Comparison of ENCODE assay signal across 14 cellular contexts in the genomic region with DNA sequence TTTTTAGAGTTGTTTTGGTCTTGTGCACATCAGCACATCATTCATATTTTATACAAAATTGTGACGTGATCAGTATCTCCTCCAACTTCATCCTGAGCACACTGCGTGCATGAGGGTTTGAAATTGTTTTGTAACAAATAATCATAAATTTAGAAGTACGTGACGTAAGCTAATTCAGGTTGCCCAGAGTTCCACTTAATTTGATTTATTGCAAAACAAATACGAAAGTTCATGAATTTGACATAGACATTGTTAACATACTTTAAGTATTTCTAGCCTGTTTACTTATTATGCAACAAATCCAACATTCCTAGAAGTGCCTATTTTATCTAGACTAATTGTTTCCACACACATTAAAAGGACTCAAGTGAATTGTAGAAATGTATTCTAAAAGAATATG. TPM values are rescaled to one million over a fixed set of nuclear protein-coding genes. Genes with fewer than 3 reads are reported as not detected.
DNase-seq lines count a peak whose midpoint lies in the region; ATAC-seq and TF ChIP-seq lines count a peak whose summit lies in the region.
"Had no signal": no experiment of that assay in that cellular context is flagged by ENCODE, and none has a peak within 500 bp of the region (broad histone marks: within the 10 kb centered on the region; RNA-seq: fewer than 3 reads in every experiment).

No MANE protein-coding gene starts in this region.

- H3K27ac ChIP-seq in right cardiac atrium (ENCODE audit: low read length): peak overlapping the region; percentile 45
- H3K27ac ChIP-seq in stomach: peak overlapping the region in 4 of 5 donors; percentile 70 to 84 (median 76)
- H3K27ac ChIP-seq: hepatocyte had no signal

- no peak for TF ChIP-seq EP300 in stomach (IDR thresholded peaks at IDR 0.05)

- no peaks in the 10 kb centered on the region for H3K27me3 Mint-ChIP-seq in activated T-helper 17 cell treated with anti-CD3 and anti-CD28 coated beads, Interleukin-2, amount 50 U/mL, for 72 hours
- H3K27me3 Mint-ChIP-seq: activated CD4-positive, alpha-beta memory T cell treated with anti-CD3 and anti-CD28 coated beads, Interleukin-2, amount 10 ng/mL, durations not matched to agents 7 days and 5 days; activated naive CD8-positive, alpha-beta T cell treated with anti-CD3 and anti-CD28 coated beads, Interleukin-2, amount 10 ng/mL, durations not matched to agents 7 days and 5 days; stimulated activated naive CD8-positive, alpha-beta T cell treated with anti-CD3 and anti-CD28 coated beads, Interleukin-15, amount 100 ng/mL, for 72 hours had no signal

- peak; percentile 83 for DNase-seq in GM04503 (ENCODE audit: low read depth)
- DNase-seq in right cardiac atrium: no peak
- DNase-seq in stomach: no peak
- DNase-seq in NCI-H1105 treated with DMSO at 0.1 percent for 48 hours (lab: John Stamatoyannopoulos, UW): no peak
- no peak for DNase-seq in hippocampal formation (lab: John Stamatoyannopoulos, UW)
- DNase-seq: activated CD4-positive, alpha-beta memory T cell treated with anti-CD3 and anti-CD28 coated beads, Interleukin-2, amount 10 ng/mL, durations not matched to agents 7 days and 5 days; activated naive CD8-positive, alpha-beta T cell treated with anti-CD3 and anti-CD28 coated beads, Interleukin-2, amount 10 ng/mL, durations not matched to agents 7 days and 5 days; DMS 273 treated with DMSO at 0.1 percent for 48 hours; posterior cingulate gyrus; stimulated activated CD4-positive, alpha-beta T cell treated with anti-CD3 and anti-CD28 coated beads, Interleukin-4, amount 100 ng/mL, for 24 hours; stimulated activated naive CD8-positive, alpha-beta T cell treated with anti-CD3 and anti-CD28 coated beads, Interleukin-15, amount 100 ng/mL, for 72 hours had no signal

- H3K27me3 ChIP-seq in right cardiac atrium (ENCODE audit: control insufficient read depth, insufficient read depth) (no peaks in the 10 kb centered on the region), stomach (peaks cover 0 to 7% (median 0%) of the 10 kb centered on the region in 3 donors)
- H3K27me3 ChIP-seq: hepatocyte had no signal

- H3K4me1 Mint-ChIP-seq in activated T-helper 17 cell treated with anti-CD3 and anti-CD28 coated beads, Interleukin-2, amount 50 U/mL, for 72 hours: peaks cover 6% of the 10 kb centered on the region

- no peak for TF ChIP-seq POLR2A in stomach (IDR thresholded peaks at IDR 0.05)

- peak overlapping the region; percentile 20 for H3K27ac Mint-ChIP-seq in activated T-helper 17 cell treated with anti-CD3 and anti-CD28 coated beads, Interleukin-2, amount 50 U/mL, for 72 hours
- H3K27ac Mint-ChIP-seq: activated CD4-positive, alpha-beta memory T cell treated with anti-CD3 and anti-CD28 coated beads, Interleukin-2, amount 10 ng/mL, durations not matched to agents 7 days and 5 days; activated naive CD8-positive, alpha-beta T cell treated with anti-CD3 and anti-CD28 coated beads, Interleukin-2, amount 10 ng/mL, durations not matched to agents 7 days and 5 days; stimulated activated naive CD8-positive, alpha-beta T cell treated with anti-CD3 and anti-CD28 coated beads, Interleukin-15, amount 100 ng/mL, for 72 hours had no signal

- peaks cover 3% of the 10 kb centered on the region for H3K4me1 ChIP-seq in right cardiac atrium (ENCODE audit: control insufficient read depth, insufficient read depth, low read length)
- H3K4me1 ChIP-seq in stomach: peaks cover 0 to 24% (median 19%) of the 10 kb centered on the region in 4 donors

- 50% methylated on average over 5 of the region's 5 CpGs for WGBS in right cardiac atrium
- WGBS in stomach, 5 donors: 24 to 51% (median 34%) methylated on average over 5 of the region's 5 CpGs

- H3K36me3 Mint-ChIP-seq in activated T-helper 17 cell treated with anti-CD3 and anti-CD28 coated beads, Interleukin-2, amount 50 U/mL, for 72 hours (ENCODE audit: low read depth): no peaks in the 10 kb centered on the region
- H3K36me3 Mint-ChIP-seq: activated naive CD8-positive, alpha-beta T cell treated with anti-CD3 and anti-CD28 coated beads, Interleukin-2, amount 10 ng/mL, durations not matched to agents 7 days and 5 days had no signal

- H3K36me3 ChIP-seq in stomach: peaks cover 0 to 18% (median 13%) of the 10 kb centered on the region in 4 donors

- intact Hi-C loops in right cardiac atrium (cut with DNase I): loop anchor here in 1 of 4 donors (10.0 kb wide), 1 partner anchor 178 kb away; no protein-coding TSS in a partner anchor
- intact Hi-C loops in stomach (cut with DNase I; ENCODE audit: low total_unique reads): no loop called here

- H3K4me3 ChIP-seq in right cardiac atrium (ENCODE audit: low read length) (no peak overlapping the region), stomach (no peak overlapping the region)
- H3K4me3 ChIP-seq: hepatocyte had no signal

- no peaks in the 10 kb centered on the region for H3K9me3 Mint-ChIP-seq in activated T-helper 17 cell treated with anti-CD3 and anti-CD28 coated beads, Interleukin-2, amount 50 U/mL, for 72 hours
- H3K9me3 Mint-ChIP-seq: activated CD4-positive, alpha-beta memory T cell treated with anti-CD3 and anti-CD28 coated beads, Interleukin-2, amount 10 ng/mL, durations not matched to agents 7 days and 5 days; activated naive CD8-positive, alpha-beta T cell treated with anti-CD3 and anti-CD28 coated beads, Interleukin-2, amount 10 ng/mL, durations not matched to agents 7 days and 5 days; stimulated activated naive CD8-positive, alpha-beta T cell treated with anti-CD3 and anti-CD28 coated beads, Interleukin-15, amount 100 ng/mL, for 72 hours had no signal

- ATAC-seq in activated T-helper 17 cell treated with anti-CD3 and anti-CD28 coated beads, Interleukin-2, amount 50 U/mL, for 72 hours (replicated peaks): no peak
- no peak for ATAC-seq in right cardiac atrium
- ATAC-seq in GM21390 (IDR thresholded peaks at IDR 0.05; ENCODE audit: unreplicated experiment): no peak

- H3K9me3 ChIP-seq in right cardiac atrium (ENCODE audit: control insufficient read depth, low read length) (no peaks in the 10 kb centered on the region), stomach (no peaks in the 10 kb centered on the region)

- no peak overlapping the region for H3K4me3 Mint-ChIP-seq in activated T-helper 17 cell treated with anti-CD3 and anti-CD28 coated beads, Interleukin-2, amount 50 U/mL, for 72 hours
- H3K4me3 Mint-ChIP-seq: activated CD4-positive, alpha-beta memory T cell treated with anti-CD3 and anti-CD28 coated beads, Interleukin-2, amount 10 ng/mL, durations not matched to agents 7 days and 5 days; activated naive CD8-positive, alpha-beta T cell treated with anti-CD3 and anti-CD28 coated beads, Interleukin-2, amount 10 ng/mL, durations not matched to agents 7 days and 5 days; stimulated activated naive CD8-positive, alpha-beta T cell treated with anti-CD3 and anti-CD28 coated beads, Interleukin-15, amount 100 ng/mL, for 72 hours had no signal

- TF ChIP-seq CTCF in stomach (IDR thresholded peaks at IDR 0.05): no peak

RNA-seq across cellular contexts. Expression of a gene that starts 48.3 kb away (rescaled TPM):
- 10 to 100 TPM; 13.6 to 18.3 TPM for total RNA-seq in activated T-helper 17 cell treated with anti-CD3 and anti-CD28 coated beads, Interleukin-2, amount 50 U/mL, for 72 hours
- total RNA-seq in right cardiac atrium: 10 to 100 TPM in 3 of 4 donors, 1 to 10 TPM in 1; 8.7 to 13.8 (median 12.0) TPM
- polyA plus RNA-seq in right cardiac atrium: 5.9 TPM
- 10 to 100 TPM in 2 of 5 donors, 1 to 10 TPM in 3; 2.2 to 14.1 (median 9.9) TPM for total RNA-seq in stomach
- polyA plus RNA-seq in stomach: 1 to 10 TPM; 2.4 to 3.7 (median 3.1) TPM

RNA-seq across cellular contexts. Expression of a gene that starts 55.6 kb away (rescaled TPM):
- 10 to 100 TPM; 19.0 to 27.5 TPM for total RNA-seq in activated T-helper 17 cell treated with anti-CD3 and anti-CD28 coated beads, Interleukin-2, amount 50 U/mL, for 72 hours
- 100 to 1,000 TPM; 255 to 871 (median 312) TPM for total RNA-seq in right cardiac atrium
- 442 TPM for polyA plus RNA-seq in right cardiac atrium
- 1,000 to 10,000 TPM in 1 of 5 donors, 100 to 1,000 TPM in 4; 101 to 1,286 (median 650) TPM for total RNA-seq in stomach
- polyA plus RNA-seq in stomach: 100 to 1,000 TPM; 147 to 325 (median 211) TPM
